In the genomic region with DNA sequence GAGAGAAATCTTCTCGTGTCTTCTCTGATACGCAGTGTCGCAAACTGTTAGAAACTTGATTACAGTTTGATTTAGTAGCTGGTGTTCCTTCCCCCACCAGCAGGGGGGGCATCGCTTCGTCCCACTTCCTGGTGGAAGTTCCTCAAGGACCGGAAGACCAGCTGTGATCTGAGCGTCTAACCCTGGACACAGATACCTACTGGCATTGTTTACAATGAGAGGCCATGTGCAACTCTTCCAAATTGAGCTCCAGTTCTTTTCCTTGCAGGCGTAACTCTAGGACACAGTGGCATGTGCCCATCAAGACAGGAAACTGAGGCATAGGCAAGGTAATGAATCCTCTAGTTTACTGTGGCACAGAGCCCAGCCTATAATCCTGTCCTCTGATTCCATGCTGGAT, we compare ENCODE assay signal across 8 cellular contexts.
DNase-seq lines count a peak whose midpoint lies in the region; ATAC-seq lines count a peak whose summit lies in the region.

No MANE protein-coding gene starts in this region.

- H3K4me3 Mint-ChIP-seq in activated T-cell treated with anti-CD3 and anti-CD28 coated beads, Interleukin-2, amount 50 U/mL, for 72 hours, result peak overlapping the region in 1 of 2 donors; percentile 61

- no peaks in the 10 kb centered on the region for H3K27me3 Mint-ChIP-seq in activated T-cell treated with anti-CD3 and anti-CD28 coated beads, Interleukin-2, amount 50 U/mL, for 72 hours (ENCODE audit: low read depth)

- no peak for ATAC-seq in activated CD4-positive, CD25-positive, alpha-beta regulatory T cell treated with anti-CD3 and anti-CD28 coated beads, Interleukin-2, amount 50 U/mL, for 24 hours
- no peak for ATAC-seq in activated T-cell treated with anti-CD3 and anti-CD28 coated beads, Interleukin-2, amount 50 U/mL, for 72 hours (replicated peaks in 1 of 2)
- ATAC-seq in HG03520 (IDR thresholded peaks at IDR 0.05; ENCODE audit: unreplicated experiment) (no peak), GM18511 (IDR thresholded peaks at IDR 0.05; ENCODE audit: unreplicated experiment) (no peak)

- H3K36me3 Mint-ChIP-seq in activated T-cell treated with anti-CD3 and anti-CD28 coated beads, Interleukin-2, amount 50 U/mL, for 72 hours (ENCODE audit: insufficient read depth in 2 of 2), result no peaks in the 10 kb centered on the region

- H3K4me1 Mint-ChIP-seq in activated T-cell treated with anti-CD3 and anti-CD28 coated beads, Interleukin-2, amount 50 U/mL, for 72 hours (ENCODE audit: low read depth), result peaks cover 43% of the 10 kb centered on the region

- H3K9me3 Mint-ChIP-seq in activated T-cell treated with anti-CD3 and anti-CD28 coated beads, Interleukin-2, amount 50 U/mL, for 72 hours, result no peaks in the 10 kb centered on the region

- peak overlapping the region; percentile 90 for H3K27ac Mint-ChIP-seq in activated T-cell treated with anti-CD3 and anti-CD28 coated beads, Interleukin-2, amount 50 U/mL, for 72 hours

- peak; percentile 47 for DNase-seq in activated CD4-positive, CD25-positive, alpha-beta regulatory T cell treated with anti-CD3 and anti-CD28 coated beads, Interleukin-2, amount 50 U/mL, for 72 hours
- DNase-seq in NCI-H1694 (lab: John Stamatoyannopoulos, UW) (peak; percentile 3), iPS DF 19.7 (ENCODE audit: low read depth, low spot score) (peak; percentile 38)
- peak; percentile 24 to 46 for DNase-seq in activated T-cell treated with anti-CD3 and anti-CD28 coated beads, Interleukin-2, amount 50 U/mL, for 72 hours
- DNase-seq in stimulated activated CD8-positive, alpha-beta memory T cell treated with anti-CD3 and anti-CD28 coated beads, Interleukin-7, amount 100 ng/mL, for 24 hours (ENCODE audit: low read depth), result peak; percentile 11
